ENCODE assay signal across 1 cellular context in the genomic region with DNA sequence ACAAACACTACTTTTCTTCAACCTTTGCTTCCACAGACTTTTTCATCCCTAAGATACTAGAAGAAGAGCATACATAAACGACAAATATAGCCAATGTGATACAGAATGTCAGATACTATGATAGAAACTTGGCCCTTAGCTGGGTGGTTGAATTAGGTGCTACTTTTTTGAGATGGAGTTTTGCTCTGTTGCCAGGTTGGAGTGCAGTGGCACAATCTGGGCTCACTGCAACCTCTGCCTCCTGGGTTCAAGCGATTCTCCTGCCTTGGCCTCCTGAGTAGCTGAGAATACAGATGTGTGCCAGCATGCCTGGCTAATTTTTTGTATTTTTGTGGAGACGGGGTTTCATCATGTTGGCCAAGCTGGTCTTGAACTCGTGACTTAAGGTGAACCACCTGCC.
A peak's percentile ranks its signal among the peaks of the same experiment; 100 is the strongest.
TF ChIP-seq lines count a peak whose summit lies in the region.

No MANE protein-coding gene starts in this region.

TF ChIP-seq in HepG2, 621 proteins besides CTCF, POLR2A, EP300 and RAD21:
- TF ChIP-seq RBFOX2 (IDR thresholded peaks at IDR 0.05; ENCODE audit: low read depth, low read length) = peak; percentile 58
- no peak for TF ChIP-seq ZNF543 (CRISPR knock-in tag; IDR thresholded peaks at IDR 0.05)
- TF ChIP-seq, protein P1, sequence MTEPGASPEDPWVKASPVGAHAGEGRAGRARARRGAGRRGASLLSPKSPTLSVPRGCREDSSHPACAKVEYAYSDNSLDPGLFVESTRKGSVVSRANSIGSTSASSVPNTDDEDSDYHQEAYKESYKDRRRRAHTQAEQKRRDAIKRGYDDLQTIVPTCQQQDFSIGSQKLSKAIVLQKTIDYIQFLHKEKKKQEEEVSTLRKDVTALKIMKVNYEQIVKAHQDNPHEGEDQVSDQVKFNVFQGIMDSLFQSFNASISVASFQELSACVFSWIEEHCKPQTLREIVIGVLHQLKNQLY (CRISPR knock-in tag; IDR thresholded peaks at IDR 0.05) = no peak
